ENCODE assay signal across 8 cellular contexts in genomic region chr11:116224154-116224888, GRCh38.
A peak's percentile ranks its signal among the peaks of the same experiment; 100 is the strongest.
DNase-seq lines count a peak whose midpoint lies in the region; ATAC-seq, FAIRE-seq and TF ChIP-seq lines count a peak whose summit lies in the region.

No MANE protein-coding gene starts in this region.

- H3K4me3 Mint-ChIP-seq in activated CD4-positive, alpha-beta T cell treated with anti-CD3 and anti-CD28 coated beads, Interleukin-2, amount 10 ng/mL, durations not matched to agents 7 days and 5 days = no peak overlapping the region

- TF ChIP-seq POLR2A in GM12891 (IDR thresholded peaks at IDR 0.05; ENCODE audit: low read depth, low read length) = no peak

- no peak for FAIRE-seq in GM12891 (lab: Jason Lieb, UNC)

- TF ChIP-seq CTCF in fibroblast of mammary gland (conservative IDR thresholded peaks at IDR 0.05; ENCODE audit: control insufficient read depth, insufficient read depth, low read depth, low read length) = peak; percentile 62

- CTCF ChIA-PET in activated CD4-positive, alpha-beta T cell treated with anti-CD3 and anti-CD28 coated beads, Interleukin-2, amount 10 ng/mL, durations not matched to agents 7 days and 5 days (lab: Charles Lee) = no interaction called here

- ATAC-seq in GM21723 (IDR thresholded peaks at IDR 0.05; ENCODE audit: unreplicated experiment) (no peak), HG03432 (IDR thresholded peaks at IDR 0.05; ENCODE audit: unreplicated experiment) (no peak)

- no peaks in the 10 kb centered on the region for H3K27me3 Mint-ChIP-seq in activated CD4-positive, alpha-beta T cell treated with anti-CD3 and anti-CD28 coated beads, Interleukin-2, amount 10 ng/mL, durations not matched to agents 7 days and 5 days

- DNase-seq in AG08396 (ENCODE audit: low spot score) = peak; percentile 50
- DNase-seq in GM12891 (ENCODE audit: insufficient read length, low spot score) = peak; percentile 41
- DNase-seq in NCI-H2081 (lab: John Stamatoyannopoulos, UW) = peak; percentile 66 to 71
- peak; percentile 43 for DNase-seq in activated CD4-positive, alpha-beta T cell treated with anti-CD3 and anti-CD28 coated beads, Interleukin-2, amount 10 ng/mL, durations not matched to agents 7 days and 5 days
- peak; percentile 21 for DNase-seq in fibroblast of mammary gland (ENCODE audit: low read depth)
- DNase-seq in nucleus accumbens (lab: John Stamatoyannopoulos, UW) = peak in 43 of 56 donors; percentile 5 to 85 (median 52)

- H3K27ac Mint-ChIP-seq in activated CD4-positive, alpha-beta T cell treated with anti-CD3 and anti-CD28 coated beads, Interleukin-2, amount 10 ng/mL, durations not matched to agents 7 days and 5 days = no peak overlapping the region

- H3K4me1 Mint-ChIP-seq in activated CD4-positive, alpha-beta T cell treated with anti-CD3 and anti-CD28 coated beads, Interleukin-2, amount 10 ng/mL, durations not matched to agents 7 days and 5 days = no peaks in the 10 kb centered on the region

- H3K4me3 ChIP-seq in fibroblast of mammary gland (ENCODE audit: control insufficient read depth, low read depth, low read length) = no peak overlapping the region

- no peaks in the 10 kb centered on the region for H3K36me3 Mint-ChIP-seq in activated CD4-positive, alpha-beta T cell treated with anti-CD3 and anti-CD28 coated beads, Interleukin-2, amount 10 ng/mL, durations not matched to agents 7 days and 5 days (ENCODE audit: low read depth)

- POLR2A ChIA-PET in activated CD4-positive, alpha-beta T cell treated with anti-CD3 and anti-CD28 coated beads, Interleukin-2, amount 10 ng/mL, durations not matched to agents 7 days and 5 days (lab: Charles Lee) = no interaction called here

- no peaks in the 10 kb centered on the region for H3K9me3 Mint-ChIP-seq in activated CD4-positive, alpha-beta T cell treated with anti-CD3 and anti-CD28 coated beads, Interleukin-2, amount 10 ng/mL, durations not matched to agents 7 days and 5 days

TF ChIP-seq in GM12891, 5 proteins besides CTCF, POLR2A, EP300 and RAD21:
- TF ChIP-seq PAX5 (IDR thresholded peaks at IDR 0.05; ENCODE audit: insufficient read depth, low read length, severe bottlenecking) (no peak), POU2F2 (IDR thresholded peaks at IDR 0.05; ENCODE audit: low read depth, low read length) (no peak), TAF1 (IDR thresholded peaks at IDR 0.05; ENCODE audit: low read depth, low read length) (no peak), SPI1 (IDR thresholded peaks at IDR 0.05; ENCODE audit: low read depth, low read length) (no peak), POLR2AphosphoS5 (IDR thresholded peaks at IDR 0.05; ENCODE audit: low read depth, low read length) (no peak)
TF ChIP-seq in GM12891: peak in this region for 0.
